8 cellular contexts compared by ENCODE assay signal in genomic region chr3:97971679-97972567, GRCh38. TPM values are rescaled to one million over a fixed set of nuclear protein-coding genes. Genes with fewer than 3 reads are reported as not detected.
A peak's percentile ranks its signal among the peaks of the same experiment; 100 is the strongest.
DNase-seq lines count a peak whose midpoint lies in the region; ATAC-seq, FAIRE-seq and TF ChIP-seq lines count a peak whose summit lies in the region.

TSS of gene RIOX2 (minus strand) at chr3:97972431. CDS start at chr3:97967593, 4,838 bp downstream.

- H3K27me3 ChIP-seq in kidney epithelial cell (ENCODE audit: control insufficient read depth, insufficient read depth, low read length), result no peaks in the 10 kb centered on the region

- H3K36me3 ChIP-seq in kidney epithelial cell (ENCODE audit: control insufficient read depth, insufficient read depth, low read length), result no peaks in the 10 kb centered on the region

- peak within 1 kb of the TSS; percentile 83 for H3K4me3 ChIP-seq in kidney epithelial cell (ENCODE audit: low read depth, low read length)

- peaks cover 4% of the 10 kb centered on the region for H3K36me3 Mint-ChIP-seq in central memory CD8-positive, alpha-beta T cell (ENCODE audit: insufficient read depth)

- H3K9me3 Mint-ChIP-seq in central memory CD8-positive, alpha-beta T cell, result no peaks in the 10 kb centered on the region

- H3K4me3 Mint-ChIP-seq in central memory CD8-positive, alpha-beta T cell, result peak within 1 kb of the TSS; percentile 79

- H3K4me1 Mint-ChIP-seq in central memory CD8-positive, alpha-beta T cell, result peaks cover 48% of the 10 kb centered on the region

- H3K27ac ChIP-seq in 22Rv1, result peak within 1 kb of the TSS; percentile 68

- peak; percentile 72 for FAIRE-seq in GM18507 (lab: Jason Lieb, UNC)

- peak; percentile 75 for DNase-seq in GM18507 (ENCODE audit: extremely low spot score, insufficient read length, low read depth)
- peak; percentile 88 for DNase-seq in NCI-H2171 treated with DMSO at 0.1 percent for 48 hours (lab: John Stamatoyannopoulos, UW)
- peak; percentile 51 to 61 (median 57) for DNase-seq in activated CD4-positive, CD25-positive, alpha-beta regulatory T cell (lab: John Stamatoyannopoulos, UW)
- peak; percentile 49 to 61 for DNase-seq in central memory CD8-positive, alpha-beta T cell (ENCODE audit: low spot score in 2 of 2)
- DNase-seq in kidney epithelial cell (ENCODE audit: low read depth), result peak; percentile 25
- DNase-seq in stimulated activated CD4-positive, alpha-beta T cell treated with anti-CD3 and anti-CD28 coated beads, Interleukin-1b, Interleukin-23, amount 100 ng/mL, for 1 hour (ENCODE audit: low read depth in 2 of 2), result peak; percentile 40 to 50

- peak within 1 kb of the TSS; percentile 81 for H3K27ac Mint-ChIP-seq in central memory CD8-positive, alpha-beta T cell (ENCODE audit: low read depth)

- no peaks in the 10 kb centered on the region for H3K27me3 Mint-ChIP-seq in central memory CD8-positive, alpha-beta T cell

- TF ChIP-seq CTCF in 22Rv1 (IDR thresholded peaks at IDR 0.05) (0 out of 2 replicates have a peak, but pooled peaks have one; percentile 14), kidney epithelial cell (IDR thresholded peaks at IDR 0.05; ENCODE audit: insufficient read depth, low read length, poor library complexity, severe bottlenecking) (no peak)

- peak; percentile 92 for ATAC-seq in HG02981 (IDR thresholded peaks at IDR 0.05; ENCODE audit: unreplicated experiment)
- peak; percentile 94 for ATAC-seq in central memory CD8-positive, alpha-beta T cell (replicated peaks; ENCODE audit: extremely low read depth, poor library complexity, severe bottlenecking)

RNA-seq across cellular contexts. Expression of gene RIOX2, which starts in this region (rescaled TPM):
- total RNA-seq in kidney epithelial cell, result 21.5 and 22.0 TPM in 2 replicates

Comparison
In these comparisons a context has a peak if more than half of its experiments do, and no peak if none do; other contexts are left out.
1. Peak in every context shown above with its lines: DNase-seq, ATAC-seq, H3K4me3 ChIP-seq and H3K27ac ChIP-seq.
2. DNase-seq: peak in every context shown above with its lines; median percentile 88 in NCI-H2171 treated with DMSO at 0.1 percent for 48 hours; 75 in GM18507; 57 in activated CD4-positive, CD25-positive, alpha-beta regulatory T cell; 55 in central memory CD8-positive, alpha-beta T cell; 45 in stimulated activated CD4-positive, alpha-beta T cell treated with anti-CD3 and anti-CD28 coated beads, Interleukin-1b, Interleukin-23, amount 100 ng/mL, for 1 hour; 25 in kidney epithelial cell.